ENCODE assay signal across 7 cellular contexts in genomic region chr20:54067606-54068174, GRCh38. TPM values are rescaled to one million over a fixed set of nuclear protein-coding genes. Genes with fewer than 3 reads are reported as not detected.
DNase-seq lines count a peak whose midpoint lies in the region; ATAC-seq lines count a peak whose summit lies in the region.

No MANE protein-coding gene starts in this region.

- H3K9me3 ChIP-seq in muscle layer of duodenum (ENCODE audit: control insufficient read depth in 1 of 2, low read length in 2 of 2), result no peaks in the 10 kb centered on the region

- intact Hi-C loops in activated CD4-positive, alpha-beta memory T cell treated with anti-CD3 and anti-CD28 coated beads for 36 hours (cut with micrococcal nuclease), result no loop called here

- H3K36me3 Mint-ChIP-seq in activated CD4-positive, alpha-beta memory T cell treated with anti-CD3 and anti-CD28 coated beads for 36 hours, result no peaks in the 10 kb centered on the region
- no peaks in the 10 kb centered on the region for H3K36me3 Mint-ChIP-seq in activated T-cell treated with anti-CD3 and anti-CD28 coated beads, Interleukin-2, amount 50 U/mL, for 24 hours (ENCODE audit: low read depth)

- no peak overlapping the region for H3K27ac Mint-ChIP-seq in activated CD4-positive, alpha-beta memory T cell treated with anti-CD3 and anti-CD28 coated beads for 36 hours
- H3K27ac Mint-ChIP-seq in activated T-cell treated with anti-CD3 and anti-CD28 coated beads, Interleukin-2, amount 50 U/mL, for 24 hours, result no peak overlapping the region

- no peaks in the 10 kb centered on the region for H3K4me1 ChIP-seq in muscle layer of duodenum (ENCODE audit: control insufficient read depth in 1 of 2, insufficient read depth in 2 of 2, low read length in 2 of 2)

- H3K27me3 Mint-ChIP-seq in activated CD4-positive, alpha-beta memory T cell treated with anti-CD3 and anti-CD28 coated beads for 36 hours, result peaks cover 3% of the 10 kb centered on the region
- H3K27me3 Mint-ChIP-seq in activated T-cell treated with anti-CD3 and anti-CD28 coated beads, Interleukin-2, amount 50 U/mL, for 24 hours, result no peaks in the 10 kb centered on the region

- CTCF ChIA-PET in activated CD4-positive, alpha-beta memory T cell treated with anti-CD3 and anti-CD28 coated beads for 36 hours (lab: Charles Lee), result no interaction called here

- no peaks in the 10 kb centered on the region for H3K9me3 Mint-ChIP-seq in activated CD4-positive, alpha-beta memory T cell treated with anti-CD3 and anti-CD28 coated beads for 36 hours
- no peaks in the 10 kb centered on the region for H3K9me3 Mint-ChIP-seq in activated T-cell treated with anti-CD3 and anti-CD28 coated beads, Interleukin-2, amount 50 U/mL, for 24 hours

- DNase-seq in activated CD4-positive, alpha-beta memory T cell treated with anti-CD3 and anti-CD28 coated beads for 36 hours, result peak; percentile 12
- DNase-seq in cerebellum (ENCODE audit: low spot score) (no peak), NCI-H2107 (lab: John Stamatoyannopoulos, UW) (no peak)
- DNase-seq in activated T-cell treated with anti-CD3 and anti-CD28 coated beads, Interleukin-2, amount 50 U/mL, for 24 hours, result no peak

- no peak overlapping the region for H3K4me3 ChIP-seq in muscle layer of duodenum (ENCODE audit: low read depth in 1 of 2, low read length in 2 of 2)

- H3K4me1 Mint-ChIP-seq in activated CD4-positive, alpha-beta memory T cell treated with anti-CD3 and anti-CD28 coated beads for 36 hours (ENCODE audit: low read depth), result peaks cover 13% of the 10 kb centered on the region
- peaks cover 13% of the 10 kb centered on the region for H3K4me1 Mint-ChIP-seq in activated T-cell treated with anti-CD3 and anti-CD28 coated beads, Interleukin-2, amount 50 U/mL, for 24 hours (ENCODE audit: low read depth)

- POLR2A ChIA-PET in activated CD4-positive, alpha-beta memory T cell treated with anti-CD3 and anti-CD28 coated beads for 36 hours (lab: Charles Lee), result no interaction called here

- no peaks in the 10 kb centered on the region for H3K27me3 ChIP-seq in muscle layer of duodenum (ENCODE audit: low read depth, low read length)

- H3K36me3 ChIP-seq in muscle layer of duodenum (ENCODE audit: control insufficient read depth in 1 of 2, insufficient read depth in 2 of 2, low read length in 2 of 2), result no peaks in the 10 kb centered on the region

- ATAC-seq in GM19467 (IDR thresholded peaks at IDR 0.05; ENCODE audit: unreplicated experiment) (peak; percentile 57), HG03354 (IDR thresholded peaks at IDR 0.05; ENCODE audit: poor library complexity, severe bottlenecking, unreplicated experiment) (peak; percentile 85)

- H3K27ac ChIP-seq in muscle layer of duodenum (ENCODE audit: low read length), result peak overlapping the region; percentile 75

- no peak overlapping the region for H3K4me3 Mint-ChIP-seq in activated CD4-positive, alpha-beta memory T cell treated with anti-CD3 and anti-CD28 coated beads for 36 hours
- H3K4me3 Mint-ChIP-seq in activated T-cell treated with anti-CD3 and anti-CD28 coated beads, Interleukin-2, amount 50 U/mL, for 24 hours, result no peak overlapping the region

RNA-seq across cellular contexts. Expression of gene BCAS1, which starts 2.7 kb away (rescaled TPM):
- total RNA-seq in activated CD4-positive, alpha-beta memory T cell treated with anti-CD3 and anti-CD28 coated beads for 36 hours, result under 1 TPM; 0.07 to 0.17 TPM
- 6.1 TPM for total RNA-seq in cerebellum
